In genomic region chr17:59310263-59310920, GRCh38 we compare ENCODE assay signal across 2 cellular contexts.
TF ChIP-seq lines count a peak whose summit lies in the region.

No MANE protein-coding gene starts in this region.

TF ChIP-seq in A549, 52 proteins besides CTCF, POLR2A, EP300 and RAD21 (continued from another document):
- TF ChIP-seq HOXA7 (CRISPR knock-in tag; IDR thresholded peaks at IDR 0.05) (no peak), PBX3 (IDR thresholded peaks at IDR 0.05) (no peak), SREBF2 (IDR thresholded peaks at IDR 0.05) (no peak), MAFK (IDR thresholded peaks at IDR 0.05; ENCODE audit: partially characterized antibody) (peak; percentile 99)

TF ChIP-seq in IMR-90, 13 proteins besides CTCF, POLR2A, EP300 and RAD21 (continued from another document):
- TF ChIP-seq BHLHE40 (IDR thresholded peaks at IDR 0.05; ENCODE audit: low read depth, low read length): no peak
